Comparison of ENCODE assay signal across 1 cellular context in genomic region chr10:102395677-102396197, GRCh38.
TF ChIP-seq lines count a peak whose summit lies in the region.

TSS of gene NFKB2 (plus strand) at chr10:102395705. CDS start at chr10:102395960, 255 bp downstream.

TF ChIP-seq in HCT116, 20 proteins besides CTCF, POLR2A, EP300 and RAD21 (continued from another document):
- TF ChIP-seq ZBTB33 (IDR thresholded peaks at IDR 0.05; ENCODE audit: extremely low read depth, insufficient replicate concordance, low read length) (no peak), MAX (IDR thresholded peaks at IDR 0.05) (no peak)
TF ChIP-seq in HCT116: peak in this region for 0.
